ENCODE assay signal across 24 cellular contexts in the genomic region with DNA sequence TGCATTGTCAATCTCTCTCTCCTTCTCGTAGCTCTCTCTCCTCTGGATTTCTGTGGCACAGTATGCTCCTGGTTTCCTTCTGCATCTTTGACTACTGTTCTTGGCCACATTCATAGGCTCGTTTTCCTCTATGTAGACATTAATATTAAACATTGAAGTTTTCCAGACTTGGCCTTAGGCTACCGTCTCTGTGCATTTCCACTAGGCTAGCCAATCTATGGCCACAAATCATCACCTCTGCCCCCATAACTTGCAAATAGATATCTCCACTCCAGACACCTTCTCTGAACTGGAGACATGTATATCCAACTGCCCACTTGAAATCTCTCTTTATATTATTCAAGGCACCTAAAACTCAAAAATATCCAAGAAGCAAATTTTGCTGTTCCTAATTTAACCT.
"Had no signal": no experiment of that assay in that cellular context is flagged by ENCODE, and none has a peak within 500 bp of the region (broad histone marks: within the 10 kb centered on the region; RNA-seq: fewer than 3 reads in every experiment).

No MANE protein-coding gene starts in this region.

- H3K4me3 ChIP-seq: colonic mucosa, coronary artery, dorsolateral prefrontal cortex, esophagus muscularis mucosa, esophagus squamous epithelium, gastrocnemius medialis, gastroesophageal sphincter, heart left ventricle, heart right ventricle had no signal

- H3K9me3 ChIP-seq: colonic mucosa, esophagus muscularis mucosa, esophagus squamous epithelium, gastrocnemius medialis, gastroesophageal sphincter, heart left ventricle had no signal

- H3K36me3 ChIP-seq: colonic mucosa, esophagus muscularis mucosa, esophagus squamous epithelium, gastrocnemius medialis, gastroesophageal sphincter, heart left ventricle, heart right ventricle had no signal

- ATAC-seq: effector memory CD8-positive, alpha-beta T cell; esophagus mucosa; foreskin keratinocyte; gastrocnemius medialis; gastroesophageal sphincter; heart left ventricle; heart right ventricle had no signal

- DNase-seq: colonic mucosa; cortex of kidney; dermis blood vessel endothelial cell; dorsolateral prefrontal cortex; effector CD4-positive, alpha-beta T cell; effector CD8-positive, alpha-beta T cell; effector memory CD4-positive, alpha-beta T cell; effector memory CD8-positive, alpha-beta T cell; endodermal cell; erythroblast; esophagus squamous epithelium; foreskin fibroblast; foreskin keratinocyte; foreskin melanocyte; gastrocnemius medialis; glutamatergic neuron; head of caudate nucleus; heart left ventricle; heart right ventricle had no signal

- H3K27me3 ChIP-seq: colonic mucosa, dorsolateral prefrontal cortex, esophagus muscularis mucosa, esophagus squamous epithelium, foreskin keratinocyte, gastrocnemius medialis, gastroesophageal sphincter, heart left ventricle, heart right ventricle had no signal

- H3K4me1 ChIP-seq: colonic mucosa, esophagus muscularis mucosa, esophagus squamous epithelium, foreskin keratinocyte, gastrocnemius medialis, gastroesophageal sphincter, heart left ventricle, heart right ventricle had no signal

- H3K27ac ChIP-seq: colonic mucosa, coronary artery, dorsolateral prefrontal cortex, epithelial cell of prostate, esophagus muscularis mucosa, esophagus squamous epithelium, foreskin keratinocyte, gastrocnemius medialis, gastroesophageal sphincter, heart left ventricle, heart right ventricle had no signal
